ENCODE assay signal across 9 cellular contexts in the genomic region with DNA sequence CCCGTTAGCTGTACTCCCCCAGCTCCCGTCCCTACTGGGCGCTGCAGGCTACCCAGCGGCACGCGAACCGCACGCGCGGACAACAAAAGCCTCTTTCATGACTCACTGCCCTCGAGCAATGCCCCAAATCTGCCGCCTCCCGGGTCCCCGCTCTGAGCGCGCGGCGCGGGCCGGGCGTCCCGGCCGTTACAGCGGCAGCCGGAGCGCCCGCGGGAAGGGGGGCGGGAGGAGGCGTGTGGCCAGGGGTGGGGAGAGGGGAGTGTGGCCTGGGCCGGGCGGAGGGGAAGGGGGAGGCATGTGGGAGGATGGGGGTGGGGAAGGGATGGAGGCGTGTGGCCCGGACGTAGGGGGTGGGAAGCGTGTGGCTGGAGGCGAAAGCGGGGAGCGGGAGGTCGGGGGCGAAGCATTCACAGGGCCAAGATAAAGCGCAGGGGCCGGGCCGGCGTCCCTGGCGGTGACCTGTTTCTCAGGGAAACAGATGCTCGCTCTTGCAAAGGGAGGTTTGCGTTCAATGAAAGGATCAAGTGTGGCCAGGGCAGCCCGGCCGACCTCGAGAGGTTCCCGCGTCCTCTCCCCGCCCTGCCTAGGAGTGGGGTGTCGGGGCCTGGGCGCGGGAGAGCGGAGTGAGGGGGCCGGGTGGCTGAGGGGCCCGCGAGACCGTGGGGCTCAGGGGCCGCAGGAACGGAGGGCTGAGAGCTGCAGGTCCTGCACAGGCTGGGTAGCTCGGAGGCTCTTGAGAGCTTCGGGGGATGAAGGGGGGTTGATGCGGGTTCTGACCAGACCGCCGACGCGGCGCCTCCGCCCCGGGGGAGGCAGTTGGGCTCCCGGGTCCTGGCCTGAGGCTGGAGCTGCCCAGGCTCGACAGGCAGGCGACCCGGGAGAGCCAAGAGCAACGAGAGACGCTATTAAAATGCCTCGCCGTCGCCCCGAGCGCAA. TPM values are rescaled to one million over a fixed set of nuclear protein-coding genes. Genes with fewer than 3 reads are reported as not detected.
DNase-seq lines count a peak whose midpoint lies in the region; ATAC-seq and TF ChIP-seq lines count a peak whose summit lies in the region.
"Had no signal": no experiment of that assay in that cellular context is flagged by ENCODE, and none has a peak within 500 bp of the region (broad histone marks: within the 10 kb centered on the region; RNA-seq: fewer than 3 reads in every experiment).

No MANE protein-coding gene starts in this region.

- no peak overlapping the region for H3K9ac ChIP-seq in parathyroid adenoma

- H3K36me3 ChIP-seq in parathyroid adenoma (ENCODE audit: control insufficient read depth, insufficient read depth, low read length), result no peaks in the 10 kb centered on the region

- H3K4me1 ChIP-seq in parathyroid adenoma, result no peaks in the 10 kb centered on the region

- ATAC-seq in GM18502 (IDR thresholded peaks at IDR 0.05; ENCODE audit: poor library complexity, unreplicated experiment) (no peak), HG02642 (IDR thresholded peaks at IDR 0.05; ENCODE audit: poor library complexity, unreplicated experiment) (no peak)

- H3K4me3 ChIP-seq in dorsolateral prefrontal cortex, result peak overlapping the region in 47 of 59 donors; percentile 5 to 61 (median 35)
- no peak overlapping the region for H3K4me3 ChIP-seq in parathyroid adenoma (ENCODE audit: low read depth, low read length)

- TF ChIP-seq CTCF in dorsolateral prefrontal cortex (IDR thresholded peaks at IDR 0.05 in 54 of 56, conservative IDR thresholded peaks at IDR 0.05 in 2 of 56; ENCODE audit: low read depth in 1 of 56, partially characterized antibody in 56 of 56) (no peak), parathyroid adenoma (IDR thresholded peaks at IDR 0.05) (no peak)

- no peak overlapping the region for H3K4me2 ChIP-seq in parathyroid adenoma (ENCODE audit: low read length)

- peak overlapping the region; percentile 36 for H2AFZ ChIP-seq in parathyroid adenoma

- DNase-seq in GM03348 (ENCODE audit: low spot score) (peak; percentile 60), NCI-H226 (peak; percentile 16), dorsolateral prefrontal cortex (peak in 2 of 10 donors; percentile 48 to 61), midbrain (lab: John Stamatoyannopoulos, UW) (no peak), HT-29 (ENCODE audit: low spot score) (no peak)

- H3K27ac ChIP-seq in dorsolateral prefrontal cortex (peak overlapping the region in 1 of 59 donors; percentile 94), parathyroid adenoma (no peak overlapping the region)

- H3K9me3 ChIP-seq in parathyroid adenoma (ENCODE audit: control insufficient read depth, low read length), result no peaks in the 10 kb centered on the region

- H3K27me3 ChIP-seq in dorsolateral prefrontal cortex (peaks cover 14 to 91% (median 65%) of the 10 kb centered on the region in 45 donors), parathyroid adenoma (ENCODE audit: control insufficient read depth, insufficient read depth, low read length) (no peaks in the 10 kb centered on the region)

- intact Hi-C loops in dorsolateral prefrontal cortex (cut with DNase I), result no loop called here

- H3K79me2 ChIP-seq in parathyroid adenoma, result no peaks in the 10 kb centered on the region

RNA-seq across cellular contexts. Expression of a gene that starts 3.5 kb away (rescaled TPM):
- 10 to 100 TPM in 7 of 120 experiments, 1 to 10 TPM in 112, under 1 TPM in 1; 0.58 to 12.2 (median 4.1) TPM for total RNA-seq in dorsolateral prefrontal cortex
- not detected in 2 replicates for total RNA-seq in HT-29 (2014; rRNA removed; shearing (Covaris generic))
- total RNA-seq: HT1080 had no signal

RNA-seq across cellular contexts. Expression of a gene that starts 26.9 kb away (rescaled TPM):
- 1 to 10 TPM in 108 of 120 experiments, under 1 TPM in 12; 0.40 to 6.9 (median 2.1) TPM for total RNA-seq in dorsolateral prefrontal cortex
- 0.20 and 0.83 TPM in 2 replicates for total RNA-seq in HT-29 (2014; rRNA removed; shearing (Covaris generic))
- total RNA-seq: HT1080 had no signal

Comparison
In these comparisons a context has a peak if more than half of its experiments do, and no peak if none do; other contexts are left out.
1. DNase-seq: peak in GM03348 (single experiment) and NCI-H226 (single experiment); none in midbrain (single experiment) and HT-29 (single experiment).